Comparison of ENCODE assay signal across 1 cellular context in the genomic region with DNA sequence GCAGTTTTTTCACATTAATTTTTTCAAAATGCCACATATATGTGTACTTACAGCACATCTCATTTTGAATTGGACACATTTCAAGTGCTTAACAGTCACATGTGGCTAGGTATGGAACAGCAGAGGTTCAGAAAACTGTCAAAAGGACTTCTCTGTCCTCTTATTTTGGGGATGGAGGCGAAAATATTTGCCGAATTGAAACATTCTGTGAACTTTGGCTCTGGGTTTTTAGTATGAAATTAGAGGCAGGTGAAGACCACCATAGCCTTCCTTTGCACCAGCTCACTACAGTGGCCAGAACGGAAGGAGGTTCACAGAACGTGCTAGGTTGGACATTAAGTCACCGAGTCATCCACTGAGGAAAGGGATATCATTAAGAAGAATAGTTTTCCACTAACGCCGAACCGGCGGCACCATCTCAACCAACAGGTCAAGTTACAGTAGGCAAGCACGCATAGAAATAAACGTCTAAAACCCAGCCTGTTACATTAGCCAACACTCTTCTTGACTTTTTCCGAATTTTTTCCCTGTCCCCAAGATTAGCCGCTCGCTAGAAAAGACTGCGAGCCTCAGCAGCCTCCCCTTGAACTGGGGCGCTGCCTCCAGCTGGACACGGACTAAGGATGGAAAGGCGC.
TF ChIP-seq lines count a peak whose summit lies in the region.

No MANE protein-coding gene starts in this region.

TF ChIP-seq in GM23338, 12 proteins besides CTCF, POLR2A, EP300 and RAD21 (continued from another document):
- TF ChIP-seq STAT1 (IDR thresholded peaks at IDR 0.05; ENCODE audit: unreplicated experiment) (no peak), ZNF114 (CRISPR knock-in tag; IDR thresholded peaks at IDR 0.05) (no peak), ZNF331 (CRISPR knock-in tag; IDR thresholded peaks at IDR 0.05; ENCODE audit: low read depth) (no peak), POLR2AphosphoS5 (IDR thresholded peaks at IDR 0.05; ENCODE audit: low read depth) (no peak), EZH2 (IDR thresholded peaks at IDR 0.05; ENCODE audit: low read depth, unreplicated experiment) (no peak), NANOG (IDR thresholded peaks at IDR 0.05; ENCODE audit: borderline replicate concordance) (no peak)
- TF ChIP-seq, protein P1, sequence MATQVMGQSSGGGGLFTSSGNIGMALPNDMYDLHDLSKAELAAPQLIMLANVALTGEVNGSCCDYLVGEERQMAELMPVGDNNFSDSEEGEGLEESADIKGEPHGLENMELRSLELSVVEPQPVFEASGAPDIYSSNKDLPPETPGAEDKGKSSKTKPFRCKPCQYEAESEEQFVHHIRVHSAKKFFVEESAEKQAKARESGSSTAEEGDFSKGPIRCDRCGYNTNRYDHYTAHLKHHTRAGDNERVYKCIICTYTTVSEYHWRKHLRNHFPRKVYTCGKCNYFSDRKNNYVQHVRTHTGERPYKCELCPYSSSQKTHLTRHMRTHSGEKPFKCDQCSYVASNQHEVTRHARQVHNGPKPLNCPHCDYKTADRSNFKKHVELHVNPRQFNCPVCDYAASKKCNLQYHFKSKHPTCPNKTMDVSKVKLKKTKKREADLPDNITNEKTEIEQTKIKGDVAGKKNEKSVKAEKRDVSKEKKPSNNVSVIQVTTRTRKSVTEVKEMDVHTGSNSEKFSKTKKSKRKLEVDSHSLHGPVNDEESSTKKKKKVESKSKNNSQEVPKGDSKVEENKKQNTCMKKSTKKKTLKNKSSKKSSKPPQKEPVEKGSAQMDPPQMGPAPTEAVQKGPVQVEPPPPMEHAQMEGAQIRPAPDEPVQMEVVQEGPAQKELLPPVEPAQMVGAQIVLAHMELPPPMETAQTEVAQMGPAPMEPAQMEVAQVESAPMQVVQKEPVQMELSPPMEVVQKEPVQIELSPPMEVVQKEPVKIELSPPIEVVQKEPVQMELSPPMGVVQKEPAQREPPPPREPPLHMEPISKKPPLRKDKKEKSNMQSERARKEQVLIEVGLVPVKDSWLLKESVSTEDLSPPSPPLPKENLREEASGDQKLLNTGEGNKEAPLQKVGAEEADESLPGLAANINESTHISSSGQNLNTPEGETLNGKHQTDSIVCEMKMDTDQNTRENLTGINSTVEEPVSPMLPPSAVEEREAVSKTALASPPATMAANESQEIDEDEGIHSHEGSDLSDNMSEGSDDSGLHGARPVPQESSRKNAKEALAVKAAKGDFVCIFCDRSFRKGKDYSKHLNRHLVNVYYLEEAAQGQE (IDR thresholded peaks at IDR 0.05; ENCODE audit: unreplicated experiment): no peak
TF ChIP-seq in GM23338: peak in this region for 0.
